In genomic region chr17:48442819-48443218, GRCh38 we compare ENCODE assay signal across 1 cellular context.
TF ChIP-seq lines count a peak whose summit lies in the region.

No MANE protein-coding gene starts in this region.

TF ChIP-seq in K562, 482 proteins besides CTCF, POLR2A, EP300 and RAD21 (continued from another document):
- TF ChIP-seq ZNF655 (CRISPR knock-in tag; IDR thresholded peaks at IDR 0.05): no peak
- 0 out of 2 replicates have a peak, but pooled peaks have one; percentile 38 for TF ChIP-seq MTA2 (IDR thresholded peaks at IDR 0.05; ENCODE audit: low read depth)
- TF ChIP-seq SAFB2 (IDR thresholded peaks at IDR 0.05; ENCODE audit: borderline replicate concordance, low read depth, low read length, severe bottlenecking): no peak
- no peak for TF ChIP-seq YBX1 (IDR thresholded peaks at IDR 0.05)
- peak; percentile 33 for TF ChIP-seq TAF9B (IDR thresholded peaks at IDR 0.05; ENCODE audit: partially characterized antibody)
- peak; percentile 58 for TF ChIP-seq CTBP1 (IDR thresholded peaks at IDR 0.05; ENCODE audit: borderline replicate concordance)
- TF ChIP-seq, protein P1, sequence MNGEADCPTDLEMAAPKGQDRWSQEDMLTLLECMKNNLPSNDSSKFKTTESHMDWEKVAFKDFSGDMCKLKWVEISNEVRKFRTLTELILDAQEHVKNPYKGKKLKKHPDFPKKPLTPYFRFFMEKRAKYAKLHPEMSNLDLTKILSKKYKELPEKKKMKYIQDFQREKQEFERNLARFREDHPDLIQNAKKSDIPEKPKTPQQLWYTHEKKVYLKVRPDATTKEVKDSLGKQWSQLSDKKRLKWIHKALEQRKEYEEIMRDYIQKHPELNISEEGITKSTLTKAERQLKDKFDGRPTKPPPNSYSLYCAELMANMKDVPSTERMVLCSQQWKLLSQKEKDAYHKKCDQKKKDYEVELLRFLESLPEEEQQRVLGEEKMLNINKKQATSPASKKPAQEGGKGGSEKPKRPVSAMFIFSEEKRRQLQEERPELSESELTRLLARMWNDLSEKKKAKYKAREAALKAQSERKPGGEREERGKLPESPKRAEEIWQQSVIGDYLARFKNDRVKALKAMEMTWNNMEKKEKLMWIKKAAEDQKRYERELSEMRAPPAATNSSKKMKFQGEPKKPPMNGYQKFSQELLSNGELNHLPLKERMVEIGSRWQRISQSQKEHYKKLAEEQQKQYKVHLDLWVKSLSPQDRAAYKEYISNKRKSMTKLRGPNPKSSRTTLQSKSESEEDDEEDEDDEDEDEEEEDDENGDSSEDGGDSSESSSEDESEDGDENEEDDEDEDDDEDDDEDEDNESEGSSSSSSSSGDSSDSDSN (IDR thresholded peaks at IDR 0.05; ENCODE audit: borderline replicate concordance in 1 of 2, low read depth in 2 of 2, low read length in 2 of 2): no peak
- TF ChIP-seq SMC3 (conservative IDR thresholded peaks at IDR 0.05; ENCODE audit: insufficient read depth, low read depth, low read length): no peak
- no peak for TF ChIP-seq SETDB1 (IDR thresholded peaks at IDR 0.05; ENCODE audit: low read length)
- TF ChIP-seq RFX5 (IDR thresholded peaks at IDR 0.05; ENCODE audit: low read depth, low read length): no peak
- no peak for TF ChIP-seq RFX7 (CRISPR knock-in tag; IDR thresholded peaks at IDR 0.05)
- TF ChIP-seq STAG1 (CRISPR knock-in tag; IDR thresholded peaks at IDR 0.05; ENCODE audit: borderline replicate concordance): no peak
- TF ChIP-seq, protein P2, sequence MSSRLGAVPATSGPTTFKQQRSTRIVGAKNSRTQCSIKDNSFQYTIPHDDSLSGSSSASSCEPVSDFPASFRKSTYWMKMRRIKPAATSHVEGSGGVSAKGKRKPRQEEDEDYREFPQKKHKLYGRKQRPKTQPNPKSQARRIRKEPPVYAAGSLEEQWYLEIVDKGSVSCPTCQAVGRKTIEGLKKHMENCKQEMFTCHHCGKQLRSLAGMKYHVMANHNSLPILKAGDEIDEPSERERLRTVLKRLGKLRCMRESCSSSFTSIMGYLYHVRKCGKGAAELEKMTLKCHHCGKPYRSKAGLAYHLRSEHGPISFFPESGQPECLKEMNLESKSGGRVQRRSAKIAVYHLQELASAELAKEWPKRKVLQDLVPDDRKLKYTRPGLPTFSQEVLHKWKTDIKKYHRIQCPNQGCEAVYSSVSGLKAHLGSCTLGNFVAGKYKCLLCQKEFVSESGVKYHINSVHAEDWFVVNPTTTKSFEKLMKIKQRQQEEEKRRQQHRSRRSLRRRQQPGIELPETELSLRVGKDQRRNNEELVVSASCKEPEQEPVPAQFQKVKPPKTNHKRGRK (tag; IDR thresholded peaks at IDR 0.05): no peak
- TF ChIP-seq, protein P3, sequence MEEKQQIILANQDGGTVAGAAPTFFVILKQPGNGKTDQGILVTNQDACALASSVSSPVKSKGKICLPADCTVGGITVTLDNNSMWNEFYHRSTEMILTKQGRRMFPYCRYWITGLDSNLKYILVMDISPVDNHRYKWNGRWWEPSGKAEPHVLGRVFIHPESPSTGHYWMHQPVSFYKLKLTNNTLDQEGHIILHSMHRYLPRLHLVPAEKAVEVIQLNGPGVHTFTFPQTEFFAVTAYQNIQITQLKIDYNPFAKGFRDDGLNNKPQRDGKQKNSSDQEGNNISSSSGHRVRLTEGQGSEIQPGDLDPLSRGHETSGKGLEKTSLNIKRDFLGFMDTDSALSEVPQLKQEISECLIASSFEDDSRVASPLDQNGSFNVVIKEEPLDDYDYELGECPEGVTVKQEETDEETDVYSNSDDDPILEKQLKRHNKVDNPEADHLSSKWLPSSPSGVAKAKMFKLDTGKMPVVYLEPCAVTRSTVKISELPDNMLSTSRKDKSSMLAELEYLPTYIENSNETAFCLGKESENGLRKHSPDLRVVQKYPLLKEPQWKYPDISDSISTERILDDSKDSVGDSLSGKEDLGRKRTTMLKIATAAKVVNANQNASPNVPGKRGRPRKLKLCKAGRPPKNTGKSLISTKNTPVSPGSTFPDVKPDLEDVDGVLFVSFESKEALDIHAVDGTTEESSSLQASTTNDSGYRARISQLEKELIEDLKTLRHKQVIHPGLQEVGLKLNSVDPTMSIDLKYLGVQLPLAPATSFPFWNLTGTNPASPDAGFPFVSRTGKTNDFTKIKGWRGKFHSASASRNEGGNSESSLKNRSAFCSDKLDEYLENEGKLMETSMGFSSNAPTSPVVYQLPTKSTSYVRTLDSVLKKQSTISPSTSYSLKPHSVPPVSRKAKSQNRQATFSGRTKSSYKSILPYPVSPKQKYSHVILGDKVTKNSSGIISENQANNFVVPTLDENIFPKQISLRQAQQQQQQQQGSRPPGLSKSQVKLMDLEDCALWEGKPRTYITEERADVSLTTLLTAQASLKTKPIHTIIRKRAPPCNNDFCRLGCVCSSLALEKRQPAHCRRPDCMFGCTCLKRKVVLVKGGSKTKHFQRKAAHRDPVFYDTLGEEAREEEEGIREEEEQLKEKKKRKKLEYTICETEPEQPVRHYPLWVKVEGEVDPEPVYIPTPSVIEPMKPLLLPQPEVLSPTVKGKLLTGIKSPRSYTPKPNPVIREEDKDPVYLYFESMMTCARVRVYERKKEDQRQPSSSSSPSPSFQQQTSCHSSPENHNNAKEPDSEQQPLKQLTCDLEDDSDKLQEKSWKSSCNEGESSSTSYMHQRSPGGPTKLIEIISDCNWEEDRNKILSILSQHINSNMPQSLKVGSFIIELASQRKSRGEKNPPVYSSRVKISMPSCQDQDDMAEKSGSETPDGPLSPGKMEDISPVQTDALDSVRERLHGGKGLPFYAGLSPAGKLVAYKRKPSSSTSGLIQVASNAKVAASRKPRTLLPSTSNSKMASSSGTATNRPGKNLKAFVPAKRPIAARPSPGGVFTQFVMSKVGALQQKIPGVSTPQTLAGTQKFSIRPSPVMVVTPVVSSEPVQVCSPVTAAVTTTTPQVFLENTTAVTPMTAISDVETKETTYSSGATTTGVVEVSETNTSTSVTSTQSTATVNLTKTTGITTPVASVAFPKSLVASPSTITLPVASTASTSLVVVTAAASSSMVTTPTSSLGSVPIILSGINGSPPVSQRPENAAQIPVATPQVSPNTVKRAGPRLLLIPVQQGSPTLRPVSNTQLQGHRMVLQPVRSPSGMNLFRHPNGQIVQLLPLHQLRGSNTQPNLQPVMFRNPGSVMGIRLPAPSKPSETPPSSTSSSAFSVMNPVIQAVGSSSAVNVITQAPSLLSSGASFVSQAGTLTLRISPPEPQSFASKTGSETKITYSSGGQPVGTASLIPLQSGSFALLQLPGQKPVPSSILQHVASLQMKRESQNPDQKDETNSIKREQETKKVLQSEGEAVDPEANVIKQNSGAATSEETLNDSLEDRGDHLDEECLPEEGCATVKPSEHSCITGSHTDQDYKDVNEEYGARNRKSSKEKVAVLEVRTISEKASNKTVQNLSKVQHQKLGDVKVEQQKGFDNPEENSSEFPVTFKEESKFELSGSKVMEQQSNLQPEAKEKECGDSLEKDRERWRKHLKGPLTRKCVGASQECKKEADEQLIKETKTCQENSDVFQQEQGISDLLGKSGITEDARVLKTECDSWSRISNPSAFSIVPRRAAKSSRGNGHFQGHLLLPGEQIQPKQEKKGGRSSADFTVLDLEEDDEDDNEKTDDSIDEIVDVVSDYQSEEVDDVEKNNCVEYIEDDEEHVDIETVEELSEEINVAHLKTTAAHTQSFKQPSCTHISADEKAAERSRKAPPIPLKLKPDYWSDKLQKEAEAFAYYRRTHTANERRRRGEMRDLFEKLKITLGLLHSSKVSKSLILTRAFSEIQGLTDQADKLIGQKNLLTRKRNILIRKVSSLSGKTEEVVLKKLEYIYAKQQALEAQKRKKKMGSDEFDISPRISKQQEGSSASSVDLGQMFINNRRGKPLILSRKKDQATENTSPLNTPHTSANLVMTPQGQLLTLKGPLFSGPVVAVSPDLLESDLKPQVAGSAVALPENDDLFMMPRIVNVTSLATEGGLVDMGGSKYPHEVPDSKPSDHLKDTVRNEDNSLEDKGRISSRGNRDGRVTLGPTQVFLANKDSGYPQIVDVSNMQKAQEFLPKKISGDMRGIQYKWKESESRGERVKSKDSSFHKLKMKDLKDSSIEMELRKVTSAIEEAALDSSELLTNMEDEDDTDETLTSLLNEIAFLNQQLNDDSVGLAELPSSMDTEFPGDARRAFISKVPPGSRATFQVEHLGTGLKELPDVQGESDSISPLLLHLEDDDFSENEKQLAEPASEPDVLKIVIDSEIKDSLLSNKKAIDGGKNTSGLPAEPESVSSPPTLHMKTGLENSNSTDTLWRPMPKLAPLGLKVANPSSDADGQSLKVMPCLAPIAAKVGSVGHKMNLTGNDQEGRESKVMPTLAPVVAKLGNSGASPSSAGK (IDR thresholded peaks at IDR 0.05): peak; percentile 50
- 0 out of 2 replicates have a peak, but pooled peaks have one; percentile 49 for TF ChIP-seq L3MBTL2 (IDR thresholded peaks at IDR 0.05)
- TF ChIP-seq PHF21A (IDR thresholded peaks at IDR 0.05; ENCODE audit: borderline replicate concordance, low read depth): no peak
- no peak for TF ChIP-seq TCF7 (IDR thresholded peaks at IDR 0.05; ENCODE audit: borderline replicate concordance)
- TF ChIP-seq ZBTB12 (CRISPR knock-in tag; IDR thresholded peaks at IDR 0.05): no peak
- TF ChIP-seq ZNF79 (CRISPR knock-in tag; IDR thresholded peaks at IDR 0.05; ENCODE audit: low read depth): no peak
- no peak for TF ChIP-seq ZNF584 (CRISPR knock-in tag; IDR thresholded peaks at IDR 0.05; ENCODE audit: low read depth)
- no peak for TF ChIP-seq AFF1 (IDR thresholded peaks at IDR 0.05; ENCODE audit: low read depth in 1 of 2, partially characterized antibody in 2 of 2)
- no peak for TF ChIP-seq ZNF668 (CRISPR knock-in tag; IDR thresholded peaks at IDR 0.05)
- no peak for TF ChIP-seq NONO (IDR thresholded peaks at IDR 0.05; ENCODE audit: low read depth in 2 of 2, low read length in 1 of 2)
- TF ChIP-seq ZNF583 (CRISPR knock-in tag; IDR thresholded peaks at IDR 0.05): no peak
- no peak for TF ChIP-seq ZNF644 (tag; IDR thresholded peaks at IDR 0.05; ENCODE audit: low read depth)
TF ChIP-seq in K562: peak in this region for 91.
